In the genomic region with DNA sequence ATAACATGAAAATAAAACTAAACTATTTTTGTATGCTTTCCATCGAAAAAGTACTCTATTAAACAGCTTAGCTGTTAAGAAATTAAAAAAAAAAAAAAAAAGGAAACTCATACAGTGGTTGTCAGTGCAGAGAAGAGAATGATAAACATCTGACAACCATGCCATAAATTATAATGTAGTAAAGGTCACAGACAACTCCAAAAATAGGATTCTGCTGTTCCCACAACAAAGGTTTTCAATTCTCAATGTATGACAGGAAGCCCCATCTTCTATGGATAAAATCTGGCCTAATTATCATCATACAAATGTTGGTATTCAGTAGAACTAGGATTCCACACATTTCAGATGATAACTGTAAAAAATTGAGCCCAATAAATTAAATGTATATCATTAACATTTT, we compare ENCODE assay signal across 26 cellular contexts. TPM values are rescaled to one million over a fixed set of nuclear protein-coding genes. Genes with fewer than 3 reads are reported as not detected.
DNase-seq lines count a peak whose midpoint lies in the region; ATAC-seq, FAIRE-seq and TF ChIP-seq lines count a peak whose summit lies in the region.
"Had no signal": no experiment of that assay in that cellular context is flagged by ENCODE, and none has a peak within 500 bp of the region (broad histone marks: within the 10 kb centered on the region; RNA-seq: fewer than 3 reads in every experiment).

No MANE protein-coding gene starts in this region.

- peaks cover 8% of the 10 kb centered on the region; the same call in 1 of the 2 replicates for H4K20me1 ChIP-seq in DND-41 (ENCODE audit: insufficient read depth, low read length)
- no peaks in the 10 kb centered on the region for H4K20me1 ChIP-seq in Loucy (ENCODE audit: insufficient read depth, low read length, poor library complexity, severe bottlenecking)

- H3K36me3 Mint-ChIP-seq in glutamatergic neuron (ENCODE audit: unreplicated experiment), result no peaks in the 10 kb centered on the region

- H3K79me2 ChIP-seq in DND-41 (ENCODE audit: insufficient read depth, low read length), result peaks cover 54% of the 10 kb centered on the region
- peaks cover 43% of the 10 kb centered on the region for H3K79me2 ChIP-seq in Loucy (ENCODE audit: insufficient read depth, low read length)

- peak; percentile 55; the same call in 2 of the 3 replicates for ATAC-seq in DND-41 (ENCODE audit: insufficient read depth, low read depth)
- no peak for ATAC-seq in gastroesophageal sphincter
- ATAC-seq in HG03280 (IDR thresholded peaks at IDR 0.05; ENCODE audit: unreplicated experiment), result no peak
- ATAC-seq: activated CD8-positive, alpha-beta T cell treated with anti-CD3 and anti-CD28 coated beads for 36 hours; activated T-helper 17 cell treated with anti-CD3 and anti-CD28 coated beads, Interleukin-2, amount 50 U/mL, for 72 hours; PC-3 had no signal

- no peaks in the 10 kb centered on the region for H3K9me2 ChIP-seq in Loucy (replicated peaks; ENCODE audit: low read depth, low read length)

- H3K9me3 ChIP-seq in DND-41 (ENCODE audit: insufficient read depth, low read length, severe bottlenecking) (no peaks in the 10 kb centered on the region), Loucy (ENCODE audit: insufficient read depth, low read depth, low read length) (no peaks in the 10 kb centered on the region), gastroesophageal sphincter (no peaks in the 10 kb centered on the region), skeletal muscle tissue (ENCODE audit: control insufficient read depth in 3 of 3, low read length in 3 of 3) (no peaks in the 10 kb centered on the region)
- H3K9me3 ChIP-seq: BE2C, neutrophil had no signal

- H3K27me3 ChIP-seq in DND-41 (ENCODE audit: insufficient read depth, low read length, poor library complexity), result no peaks in the 10 kb centered on the region
- no peaks in the 10 kb centered on the region for H3K27me3 ChIP-seq in Loucy (ENCODE audit: insufficient read depth, low read length, poor library complexity, severe bottlenecking)
- no peaks in the 10 kb centered on the region for H3K27me3 ChIP-seq in gastroesophageal sphincter
- no peaks in the 10 kb centered on the region for H3K27me3 ChIP-seq in skeletal muscle tissue (ENCODE audit: control insufficient read depth in 3 of 3, insufficient read depth in 3 of 3, low read length in 3 of 3)
- H3K27me3 ChIP-seq: BE2C, neutrophil had no signal

- no peak for TF ChIP-seq POLR2A in gastroesophageal sphincter (IDR thresholded peaks at IDR 0.05)

- H3K4me1 Mint-ChIP-seq in glutamatergic neuron (ENCODE audit: low read depth, unreplicated experiment), result no peaks in the 10 kb centered on the region

- H3K4me1 ChIP-seq in DND-41 (ENCODE audit: insufficient read depth, low read length) (peaks cover 12% of the 10 kb centered on the region), Loucy (ENCODE audit: insufficient read depth, low read length, poor library complexity, severe bottlenecking) (peaks cover 36% of the 10 kb centered on the region), gastroesophageal sphincter (peaks cover 0 to 70% (median 0%) of the 10 kb centered on the region in 3 donors), skeletal muscle tissue (ENCODE audit: control insufficient read depth in 3 of 3, insufficient read depth in 3 of 3, low read length in 3 of 3) (peaks cover 5 to 14% (median 14%) of the 10 kb centered on the region in 3 donors)
- H3K4me1 ChIP-seq: BE2C had no signal

- no peak for DNase-seq in DND-41
- no peak for DNase-seq in urothelium cell line (ENCODE audit: low spot score)
- no peak for DNase-seq in glutamatergic neuron
- DNase-seq: activated CD8-positive, alpha-beta T cell treated with anti-CD3 and anti-CD28 coated beads for 36 hours; activated naive CD4-positive, alpha-beta T cell treated with anti-CD3 and anti-CD28 coated beads, Interleukin-2, amount 50 U/mL, for 16 hours; amniotic stem cell; BE2C; KBM-7; NCI-H1092 treated with DMSO at 0.1 percent for 48 hours; NCI-H1930; NCI-H524 treated with DMSO at 0.1 percent for 48 hours; NK-92 treated with Interleukin-12 subunit alpha and Interleukin-12 subunit beta, amount 100 ng/mL, for 24 hours; PC-3; stimulated activated naive CD4-positive, alpha-beta T cell treated with Interleukin-2 at 50 U/mL for 16 hours had no signal

- no peak overlapping the region for H2AFZ ChIP-seq in DND-41 (ENCODE audit: low read depth, low read length)
- H2AFZ ChIP-seq in Loucy (ENCODE audit: low read length), result no peak overlapping the region

- TF ChIP-seq CTCF in DND-41 (IDR thresholded peaks at IDR 0.05; ENCODE audit: borderline replicate concordance, extremely low read depth, low read length, poor library complexity, severe bottlenecking) (no peak), Loucy (conservative IDR thresholded peaks at IDR 0.05; ENCODE audit: low read length) (no peak), gastroesophageal sphincter (IDR thresholded peaks at IDR 0.05) (no peak), glutamatergic neuron (IDR thresholded peaks at IDR 0.05; ENCODE audit: partially characterized antibody, unreplicated experiment) (no peak)

- FAIRE-seq in urothelium cell line (lab: Jason Lieb, UNC), result no peak
- FAIRE-seq: GM12892, HTR-8/SVneo had no signal

- H3K9me3 Mint-ChIP-seq in glutamatergic neuron (ENCODE audit: unreplicated experiment), result no peaks in the 10 kb centered on the region
- H3K9me3 Mint-ChIP-seq: activated CD8-positive, alpha-beta T cell treated with anti-CD3 and anti-CD28 coated beads for 36 hours; activated T-helper 17 cell treated with anti-CD3 and anti-CD28 coated beads, Interleukin-2, amount 50 U/mL, for 72 hours had no signal

- H3K4me3 ChIP-seq in DND-41 (ENCODE audit: low read depth in 1 of 2, low read length in 2 of 2) (no peak overlapping the region), Loucy (ENCODE audit: low read length, poor library complexity, severe bottlenecking) (no peak overlapping the region), gastroesophageal sphincter (peak overlapping the region in 1 of 2 donors; percentile 43), skeletal muscle tissue (ENCODE audit: low read length in 3 of 3) (peak overlapping the region in 2 of 3 donors; percentile 31 to 41)
- H3K4me3 ChIP-seq: skin epidermis had no signal

- no peak overlapping the region for H3K4me3 Mint-ChIP-seq in glutamatergic neuron (ENCODE audit: unreplicated experiment)
- H3K4me3 Mint-ChIP-seq: activated CD8-positive, alpha-beta T cell treated with anti-CD3 and anti-CD28 coated beads for 36 hours; activated T-helper 17 cell treated with anti-CD3 and anti-CD28 coated beads, Interleukin-2, amount 50 U/mL, for 72 hours had no signal

- 0 to 19% methylated on average over 1 of the region's 1 CpG for WGBS in gastroesophageal sphincter (ENCODE audit: low coverage in 1 of 2), 2 donors

- no peak overlapping the region for H3K9ac ChIP-seq in DND-41 (ENCODE audit: low read depth, low read length)
- no peak overlapping the region for H3K9ac ChIP-seq in Loucy (ENCODE audit: low read depth, low read length, poor library complexity, severe bottlenecking)
- peak overlapping the region; percentile 59 to 81 (median 77) for H3K9ac ChIP-seq in skeletal muscle tissue (ENCODE audit: low read depth in 1 of 3, low read length in 3 of 3)

- no peak overlapping the region for H3K4me2 ChIP-seq in DND-41 (ENCODE audit: insufficient read depth, low read length)
- peak overlapping the region; percentile 32 for H3K4me2 ChIP-seq in Loucy (ENCODE audit: low read depth, low read length, poor library complexity, severe bottlenecking)

- H3K27ac ChIP-seq in DND-41 (ENCODE audit: low read length) (no peak overlapping the region), gastroesophageal sphincter (peak overlapping the region; percentile 65 to 93 (median 75)), skeletal muscle tissue (ENCODE audit: low read depth, low read length) (peak overlapping the region; percentile 88)
- H3K27ac ChIP-seq: neutrophil, skin epidermis had no signal

- no peak overlapping the region for H3K27ac Mint-ChIP-seq in glutamatergic neuron (ENCODE audit: unreplicated experiment)
- H3K27ac Mint-ChIP-seq: activated T-helper 17 cell treated with anti-CD3 and anti-CD28 coated beads, Interleukin-2, amount 50 U/mL, for 72 hours; progenitor cell of endocrine pancreas had no signal

- TF ChIP-seq EP300 in gastroesophageal sphincter (IDR thresholded peaks at IDR 0.05), result no peak

- H3K36me3 ChIP-seq in DND-41 (ENCODE audit: insufficient read depth, low read length) (peaks cover 15% of the 10 kb centered on the region), Loucy (ENCODE audit: insufficient read depth, low read length) (peaks cover 3% of the 10 kb centered on the region; the same call in 1 of the 2 replicates), gastroesophageal sphincter (no peaks in the 10 kb centered on the region), skeletal muscle tissue (ENCODE audit: control insufficient read depth in 3 of 3, insufficient read depth in 3 of 3, low read length in 3 of 3) (peaks cover 0 to 5% (median 3%) of the 10 kb centered on the region in 3 donors)
- H3K36me3 ChIP-seq: BE2C, neutrophil had no signal

- H3K27me3 Mint-ChIP-seq in glutamatergic neuron (ENCODE audit: unreplicated experiment), result no peaks in the 10 kb centered on the region
- H3K27me3 Mint-ChIP-seq: activated CD8-positive, alpha-beta T cell treated with anti-CD3 and anti-CD28 coated beads for 36 hours; activated T-helper 17 cell treated with anti-CD3 and anti-CD28 coated beads, Interleukin-2, amount 50 U/mL, for 72 hours; progenitor cell of endocrine pancreas had no signal

- peaks cover under 1% of the 10 kb centered on the region; the same call in 1 of the 2 replicates for H3F3A ChIP-seq in Loucy (ENCODE audit: low read depth)

RNA-seq across cellular contexts. Expression of a gene that starts 5.0 kb away (rescaled TPM):
- total RNA-seq in gastroesophageal sphincter (100 to 1,000 TPM; 318 to 555 (median 484) TPM), skeletal muscle tissue (18.3 TPM), glutamatergic neuron (ENCODE audit: unreplicated experiment) (not detected)
- total RNA-seq: activated CD8-positive, alpha-beta T cell treated with anti-CD3 and anti-CD28 coated beads for 36 hours; G401; MCF 10A; PC-3 had no signal

Comparison
In these comparisons a context has a peak if more than half of its experiments do, and no peak if none do; other contexts are left out.
1. H3K4me3 ChIP-seq: peak in skeletal muscle tissue (2 of 3); none in DND-41 (0 of 2) and Loucy (single experiment).
2. H3K9ac ChIP-seq: peak in skeletal muscle tissue (3 of 3); none in DND-41 (single experiment) and Loucy (single experiment).
3. RNA of a gene that starts 5.0 kb away (total RNA-seq): 318 to 555 TPM in gastroesophageal sphincter and 18.3 TPM in skeletal muscle tissue (single experiment); not detected in glutamatergic neuron (single experiment); every median in the first group is over 10 times any median in the second.